Comparison of ENCODE assay signal across 17 cellular contexts in genomic region chr16:49075709-49076108, GRCh38.
DNase-seq lines count a peak whose midpoint lies in the region; TF ChIP-seq lines count a peak whose summit lies in the region.
"Had no signal": no experiment of that assay in that cellular context is flagged by ENCODE, and none has a peak within 500 bp of the region (broad histone marks: within the 10 kb centered on the region; RNA-seq: fewer than 3 reads in every experiment).

No MANE protein-coding gene starts in this region.

- no peak overlapping the region for H3T11ph ChIP-seq in H9 (ENCODE audit: low read length)

- TF ChIP-seq POLR2A in esophagus muscularis mucosa (IDR thresholded peaks at IDR 0.05; ENCODE audit: low read depth) = no peak

- no peak for TF ChIP-seq EP300 in esophagus muscularis mucosa (IDR thresholded peaks at IDR 0.05)

- no peak overlapping the region for H3K4ac ChIP-seq in H9 (ENCODE audit: low read depth, low read length)

- no peak overlapping the region for H2BK120ac ChIP-seq in H9 (ENCODE audit: low read depth, low read length, poor library complexity, severe bottlenecking)

- no peak overlapping the region for H2AFZ ChIP-seq in H9 (ENCODE audit: low read length)

- no peak overlapping the region for H4K91ac ChIP-seq in H9 (ENCODE audit: insufficient read length, low read depth, low read length)

- no peaks in the 10 kb centered on the region for H3K79me2 ChIP-seq in H9 (ENCODE audit: insufficient read depth, low read length)

- H4K20me1 ChIP-seq in H9 (ENCODE audit: control insufficient read depth, insufficient read depth, insufficient read length) = no peaks in the 10 kb centered on the region
- H4K20me1 ChIP-seq: BLaER1 had no signal

- H3K27ac Mint-ChIP-seq in H9 = peak overlapping the region in 1 of 3 experiments; percentile 7; a peak in 1 of 7 replicates
- no peak overlapping the region for H3K27ac Mint-ChIP-seq in osteocyte (ENCODE audit: unreplicated experiment)
- H3K27ac Mint-ChIP-seq in nephron progenitor cell = no peak overlapping the region
- H3K27ac Mint-ChIP-seq: B cell; CD4-positive, CD25-positive, alpha-beta regulatory T cell; CD8-positive, alpha-beta T cell had no signal

- H3K27ac ChIP-seq in H9 (ENCODE audit: insufficient read length, low read depth, low read length) = no peak overlapping the region
- H3K27ac ChIP-seq in esophagus muscularis mucosa (replicated peaks in 1 of 4) = no peak overlapping the region
- H3K27ac ChIP-seq: BLaER1, C4-2B had no signal

- H3K9me3 Mint-ChIP-seq in H9 (peaks cover 2 to 8% of the 10 kb centered on the region in 2 experiments; a peak in 3 of 5 replicates), osteocyte (ENCODE audit: unreplicated experiment) (peaks cover 45% of the 10 kb centered on the region), nephron progenitor cell (peaks cover 17% of the 10 kb centered on the region)

- H4K8ac ChIP-seq in H9 (replicated peaks; ENCODE audit: insufficient read length, low read depth, low read length) = no peak overlapping the region

- in situ Hi-C loops in ACHN (cut with HindIII; ENCODE audit: low pct_ligation_motif_present, low pct_unique_long_range_greater_than_20kb, low sequenced_read_pairs) = no loop called here

- H3K36me3 Mint-ChIP-seq in H9 (ENCODE audit: insufficient read depth in 1 of 3, low read depth in 3 of 3) = peaks cover 0 to 4% (median 0%) of the 10 kb centered on the region in 3 experiments; a peak in 1 of 7 replicates
- no peaks in the 10 kb centered on the region for H3K36me3 Mint-ChIP-seq in osteocyte (ENCODE audit: unreplicated experiment)
- no peaks in the 10 kb centered on the region for H3K36me3 Mint-ChIP-seq in nephron progenitor cell (ENCODE audit: low read depth)
- H3K36me3 Mint-ChIP-seq: CD4-positive, CD25-positive, alpha-beta regulatory T cell; CD8-positive, alpha-beta T cell had no signal

- H3K9ac ChIP-seq in H9 (ENCODE audit: extremely low read depth, insufficient read length, low read length) = no peak overlapping the region
- H3K9ac ChIP-seq: BLaER1 had no signal

- intact Hi-C loops in esophagus muscularis mucosa (cut with DNase I) = no loop called here

- no peak overlapping the region for H2BK20ac ChIP-seq in H9 (ENCODE audit: low read depth, low read length, poor library complexity, severe bottlenecking)

- H2BK5ac ChIP-seq in H9 (ENCODE audit: insufficient read length, low read length) = no peak overlapping the region

- H3K79me1 ChIP-seq in H9 (ENCODE audit: insufficient read depth, low read depth, low read length, poor library complexity, severe bottlenecking) = no peaks in the 10 kb centered on the region

- TF ChIP-seq CTCF in H9 (conservative IDR thresholded peaks at IDR 0.05) = no peak
- TF ChIP-seq CTCF in esophagus muscularis mucosa (IDR thresholded peaks at IDR 0.05) = no peak
- TF ChIP-seq CTCF in osteocyte (IDR thresholded peaks at IDR 0.05) = no peak
- TF ChIP-seq CTCF in nephron progenitor cell (IDR thresholded peaks at IDR 0.05) = no peak

- no peak overlapping the region for H2AK5ac ChIP-seq in H9 (ENCODE audit: insufficient read length, low read length)

- no peaks in the 10 kb centered on the region for H3K9me3 ChIP-seq in H9 (ENCODE audit: control insufficient read depth, low read depth, low read length)
- H3K9me3 ChIP-seq in esophagus muscularis mucosa = peaks cover 0 to 18% (median 7%) of the 10 kb centered on the region in 4 donors

- no peak overlapping the region for H2BK15ac ChIP-seq in H9 (ENCODE audit: low read depth, low read length)

- H3K36me3 ChIP-seq in esophagus muscularis mucosa = no peaks in the 10 kb centered on the region
- H3K36me3 ChIP-seq: BLaER1 had no signal

- H3K27me3 ChIP-seq in H9 (ENCODE audit: insufficient read depth, low read length) = no peaks in the 10 kb centered on the region
- H3K27me3 ChIP-seq in esophagus muscularis mucosa = no peaks in the 10 kb centered on the region
- H3K27me3 ChIP-seq: BLaER1 had no signal

- H3K23me2 ChIP-seq in H9 (ENCODE audit: insufficient read length, low read depth, low read length, poor library complexity, severe bottlenecking) = no peaks in the 10 kb centered on the region

- H3K4me3 ChIP-seq in esophagus muscularis mucosa = no peak overlapping the region
- H3K4me3 ChIP-seq: BLaER1 had no signal

- peaks cover 2% of the 10 kb centered on the region; the same call in 1 of the 2 replicates for H3K4me1 ChIP-seq in H9 (ENCODE audit: insufficient read depth, low read length)
- no peaks in the 10 kb centered on the region for H3K4me1 ChIP-seq in esophagus muscularis mucosa
- H3K4me1 ChIP-seq: BLaER1, Caco-2 had no signal

- H3K23ac ChIP-seq in H9 (ENCODE audit: insufficient read length, low read depth, low read length) = no peak overlapping the region

- H2BK12ac ChIP-seq in H9 (ENCODE audit: insufficient read length, low read depth, low read length) = no peak overlapping the region

- H3K4me1 Mint-ChIP-seq in H9 = peaks cover 7% of the 10 kb centered on the region in 2 experiments
- no peaks in the 10 kb centered on the region for H3K4me1 Mint-ChIP-seq in osteocyte (ENCODE audit: unreplicated experiment)
- H3K4me1 Mint-ChIP-seq in nephron progenitor cell = no peaks in the 10 kb centered on the region
- H3K4me1 Mint-ChIP-seq: B cell; CD4-positive, CD25-positive, alpha-beta regulatory T cell had no signal

- no peaks in the 10 kb centered on the region; the same call in 1 of the 2 replicates for H3K27me3 Mint-ChIP-seq in H9 (ENCODE audit: low read depth)
- H3K27me3 Mint-ChIP-seq in osteocyte (ENCODE audit: unreplicated experiment) = no peaks in the 10 kb centered on the region
- peaks cover 6% of the 10 kb centered on the region for H3K27me3 Mint-ChIP-seq in nephron progenitor cell (ENCODE audit: low read depth, poor library complexity)
- H3K27me3 Mint-ChIP-seq: CD4-positive, CD25-positive, alpha-beta regulatory T cell had no signal

- DNase-seq in H9 (no peak), esophagus muscularis mucosa (ENCODE audit: extremely low spot score) (peak; percentile 88), osteocyte (ENCODE audit: extremely low spot score, unreplicated experiment) (peak; percentile 57), ACHN (no peak), nephron progenitor cell (no peak), HPDE6-E6E7 (ENCODE audit: extremely low spot score) (no peak)
- DNase-seq: Caco-2; CD4-positive, CD25-positive, alpha-beta regulatory T cell; CD8-positive, alpha-beta T cell; DMS 273 treated with DMSO at 0.1 percent for 48 hours; DMS79; EL; GF-D8; H7 had no signal

- H3K18ac ChIP-seq in H9 (ENCODE audit: insufficient read length, low read depth, low read length) = no peak overlapping the region

- H3K4me3 Mint-ChIP-seq in H9 (no peak overlapping the region), osteocyte (ENCODE audit: unreplicated experiment) (no peak overlapping the region), nephron progenitor cell (no peak overlapping the region)
- H3K4me3 Mint-ChIP-seq: B cell; CD4-positive, CD25-positive, alpha-beta regulatory T cell; CD8-positive, alpha-beta T cell had no signal

- H4K5ac ChIP-seq in H9 (ENCODE audit: insufficient read length, low read depth, low read length) = no peak overlapping the region

- H3K56ac ChIP-seq in H9 (ENCODE audit: insufficient read length, low read depth, low read length) = no peak overlapping the region

- peak overlapping the region; percentile 50; the same call in 1 of the 2 replicates for H3K14ac ChIP-seq in H9 (ENCODE audit: insufficient read depth, low read length)

- no CpG with 5 or more reads among the region's 3 CpGs for WGBS in H9 (ENCODE audit: extremely low coverage, insufficient read length, low lambda C conversion rate)
- WGBS in esophagus muscularis mucosa = 81% methylated on average over 3 of the region's 3 CpGs

- H3K4me2 ChIP-seq in H9 (ENCODE audit: insufficient read depth, insufficient read length, low read length) = no peak overlapping the region
- H3K4me2 ChIP-seq: BLaER1 had no signal

Comparison
In these comparisons a context has a peak if more than half of its experiments do, and no peak if none do; other contexts are left out.
1. DNase-seq: peak in esophagus muscularis mucosa (single experiment) and osteocyte (single experiment); none in H9 (single experiment), ACHN (single experiment), nephron progenitor cell (single experiment) and HPDE6-E6E7 (single experiment).